ENCODE assay signal across 17 cellular contexts in the genomic region with DNA sequence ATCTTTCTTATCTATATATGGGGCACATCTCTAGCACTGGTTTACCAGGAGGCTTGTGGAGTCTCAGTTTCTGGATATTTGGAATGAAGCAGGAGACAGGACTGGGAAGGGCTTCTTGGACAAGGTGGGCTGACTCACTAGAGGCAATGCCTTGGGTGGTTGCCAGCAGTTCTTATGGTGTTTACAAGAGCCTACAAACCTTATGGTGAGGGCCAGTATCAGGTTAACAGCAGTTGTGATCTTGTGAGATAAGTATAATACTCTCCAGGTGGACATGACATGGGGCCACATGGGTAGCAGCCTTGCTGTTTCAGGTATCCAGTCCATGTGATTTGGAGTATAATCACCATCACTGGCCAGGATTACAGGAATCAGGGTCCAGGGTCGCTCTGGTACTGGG. TPM values are rescaled to one million over a fixed set of nuclear protein-coding genes. Genes with fewer than 3 reads are reported as not detected.
DNase-seq lines count a peak whose midpoint lies in the region; ATAC-seq, FAIRE-seq and TF ChIP-seq lines count a peak whose summit lies in the region.
"Had no signal": no experiment of that assay in that cellular context is flagged by ENCODE, and none has a peak within 500 bp of the region (broad histone marks: within the 10 kb centered on the region; RNA-seq: fewer than 3 reads in every experiment).

No MANE protein-coding gene starts in this region.

- H3K9me3 ChIP-seq in naive thymus-derived CD4-positive, alpha-beta T cell (ENCODE audit: control insufficient read depth in 2 of 3, low read length in 3 of 3): no peaks in the 10 kb centered on the region

- no peak overlapping the region for H3K27ac ChIP-seq in foreskin keratinocyte
- no peak overlapping the region for H3K27ac ChIP-seq in naive thymus-derived CD4-positive, alpha-beta T cell (ENCODE audit: low read depth, low read length)
- H3K27ac ChIP-seq: HL-60 had no signal

- intact Hi-C loops in naive thymus-derived CD4-positive, alpha-beta T cell (cut with micrococcal nuclease): no loop called here

- CTCF ChIA-PET in naive thymus-derived CD4-positive, alpha-beta T cell (lab: Charles Lee): no interaction called here

- H3K4me3 ChIP-seq in naive thymus-derived CD4-positive, alpha-beta T cell (ENCODE audit: low read length): no peak overlapping the region

- no peak for FAIRE-seq in GM12891 (lab: Jason Lieb, UNC)
- FAIRE-seq: H1 had no signal

- TF ChIP-seq CTCF in foreskin keratinocyte (conservative IDR thresholded peaks at IDR 0.05): no peak

- no peaks in the 10 kb centered on the region for H3K27me3 ChIP-seq in foreskin keratinocyte
- H3K27me3 ChIP-seq in naive thymus-derived CD4-positive, alpha-beta T cell (ENCODE audit: control insufficient read depth in 2 of 2, insufficient read depth in 2 of 2, low read length in 2 of 2): no peaks in the 10 kb centered on the region

- H3K36me3 Mint-ChIP-seq in activated naive CD4-positive, alpha-beta T cell treated with anti-CD3 and anti-CD28 coated beads, Interleukin-2, amount 50 U/mL, for 72 hours: no peaks in the 10 kb centered on the region
- H3K36me3 Mint-ChIP-seq in naive thymus-derived CD4-positive, alpha-beta T cell: peaks cover 0 to 9% (median 4%) of the 10 kb centered on the region in 5 donors

- H3K4me1 Mint-ChIP-seq in naive thymus-derived CD4-positive, alpha-beta T cell: peaks cover 8 to 19% (median 15%) of the 10 kb centered on the region in 7 donors

- H3K27me3 Mint-ChIP-seq in naive thymus-derived CD4-positive, alpha-beta T cell: no peaks in the 10 kb centered on the region
- H3K27me3 Mint-ChIP-seq: activated naive CD8-positive, alpha-beta T cell treated with anti-CD3 and anti-CD28 coated beads, Interleukin-2, amount 50 U/mL, for 24 hours had no signal

- no peaks in the 10 kb centered on the region for H3K36me3 ChIP-seq in naive thymus-derived CD4-positive, alpha-beta T cell (ENCODE audit: control insufficient read depth in 2 of 3, insufficient read depth in 3 of 3, low read length in 3 of 3)

- no peaks in the 10 kb centered on the region for H3K9me3 Mint-ChIP-seq in activated naive CD4-positive, alpha-beta T cell treated with anti-CD3 and anti-CD28 coated beads, Interleukin-2, amount 50 U/mL, for 72 hours
- no peaks in the 10 kb centered on the region for H3K9me3 Mint-ChIP-seq in naive thymus-derived CD4-positive, alpha-beta T cell
- H3K9me3 Mint-ChIP-seq: activated naive CD8-positive, alpha-beta T cell treated with anti-CD3 and anti-CD28 coated beads, Interleukin-2, amount 50 U/mL, for 24 hours had no signal

- H3K27ac Mint-ChIP-seq in activated naive CD4-positive, alpha-beta T cell treated with anti-CD3 and anti-CD28 coated beads, Interleukin-2, amount 50 U/mL, for 72 hours: no peak overlapping the region
- H3K27ac Mint-ChIP-seq in naive thymus-derived CD4-positive, alpha-beta T cell: no peak overlapping the region
- H3K27ac Mint-ChIP-seq: activated naive CD8-positive, alpha-beta T cell treated with anti-CD3 and anti-CD28 coated beads, Interleukin-2, amount 50 U/mL, for 24 hours had no signal

- no peaks in the 10 kb centered on the region for H3K4me1 ChIP-seq in foreskin keratinocyte
- no peaks in the 10 kb centered on the region for H3K4me1 ChIP-seq in naive thymus-derived CD4-positive, alpha-beta T cell (ENCODE audit: control insufficient read depth in 2 of 2, insufficient read depth in 2 of 2, low read length in 2 of 2)

- no peak for TF ChIP-seq POLR2A in GM12891 (IDR thresholded peaks at IDR 0.05; ENCODE audit: low read depth, low read length)

- no peak overlapping the region for H3K4me3 Mint-ChIP-seq in naive thymus-derived CD4-positive, alpha-beta T cell
- H3K4me3 Mint-ChIP-seq: activated naive CD8-positive, alpha-beta T cell treated with anti-CD3 and anti-CD28 coated beads, Interleukin-2, amount 50 U/mL, for 24 hours had no signal

- peak; percentile 84 for DNase-seq in DMS53 treated with DMSO at 0.1 percent for 48 hours (lab: John Stamatoyannopoulos, UW; ENCODE audit: unreplicated experiment)
- DNase-seq in NCI-H1092 (lab: John Stamatoyannopoulos, UW): peak; percentile 15
- peak; percentile 51 for DNase-seq in RPMI7951 (ENCODE audit: low read depth)
- peak in 1 of 2 donors; percentile 33 for DNase-seq in foreskin keratinocyte
- no peak for DNase-seq in GM12891 (ENCODE audit: insufficient read length, low spot score)
- DNase-seq in activated naive CD4-positive, alpha-beta T cell treated with anti-CD3 and anti-CD28 coated beads, Interleukin-2, amount 50 U/mL, for 72 hours (ENCODE audit: low spot score in 2 of 2): no peak
- DNase-seq in ureter (ENCODE audit: low spot score): no peak
- no peak for DNase-seq in naive thymus-derived CD4-positive, alpha-beta T cell
- DNase-seq: activated naive CD8-positive, alpha-beta T cell treated with anti-CD3 and anti-CD28 coated beads, Interleukin-2, amount 50 U/mL, for 24 hours; cortex of kidney; foreskin melanocyte; kidney glomerular epithelial cell; NCI-H748 treated with DMSO at 0.1 percent for 48 hours; stimulated activated naive CD4-positive, alpha-beta T cell treated with Interleukin-2 at 50 U/mL for 16 hours had no signal

- POLR2A ChIA-PET in naive thymus-derived CD4-positive, alpha-beta T cell (lab: Charles Lee): no interaction called here

- ATAC-seq in foreskin keratinocyte: peak; percentile 50
- ATAC-seq in activated naive CD4-positive, alpha-beta T cell treated with anti-CD3 and anti-CD28 coated beads, Interleukin-2, amount 50 U/mL, for 72 hours: no peak
- ATAC-seq in naive thymus-derived CD4-positive, alpha-beta T cell: no peak
- ATAC-seq: activated naive CD8-positive, alpha-beta T cell treated with anti-CD3 and anti-CD28 coated beads, Interleukin-2, amount 50 U/mL, for 24 hours had no signal

TF ChIP-seq in GM12891, 5 proteins besides CTCF, POLR2A, EP300 and RAD21:
- TF ChIP-seq POLR2AphosphoS5 (IDR thresholded peaks at IDR 0.05; ENCODE audit: low read depth, low read length) (no peak), TAF1 (IDR thresholded peaks at IDR 0.05; ENCODE audit: low read depth, low read length) (no peak), SPI1 (IDR thresholded peaks at IDR 0.05; ENCODE audit: low read depth, low read length) (no peak), POU2F2 (IDR thresholded peaks at IDR 0.05; ENCODE audit: low read depth, low read length) (no peak), PAX5 (IDR thresholded peaks at IDR 0.05; ENCODE audit: insufficient read depth, low read length, severe bottlenecking) (no peak)

RNA-seq across cellular contexts. Expression of a gene that starts 10.2 kb away (rescaled TPM):
- total RNA-seq in RPMI7951 (2014; rRNA removed; shearing (Covaris generic)): 2.4 TPM in 2 replicates
- 2.4 and 3.2 TPM in 2 replicates for total RNA-seq in foreskin keratinocyte
- 1.3 and 1.5 TPM in 2 replicates for polyA plus RNA-seq in foreskin keratinocyte
- 2.1 TPM for polyA plus RNA-seq in GM12891 (2012; ENCODE audit: low read depth, missing spikeins)
- total RNA-seq in activated naive CD4-positive, alpha-beta T cell treated with anti-CD3 and anti-CD28 coated beads, Interleukin-2, amount 50 U/mL, for 72 hours: 1 to 10 TPM; 2.7 to 5.4 TPM
- total RNA-seq in ureter: 6.6 TPM
- 10 to 100 TPM in 1 of 5 experiments, 1 to 10 TPM in 4; 5.6 to 10.2 (median 6.9) TPM for total RNA-seq in naive thymus-derived CD4-positive, alpha-beta T cell
- 1 to 10 TPM; 1.4 to 1.9 TPM for polyA plus RNA-seq in naive thymus-derived CD4-positive, alpha-beta T cell

RNA-seq across cellular contexts. Expression of a gene that starts 13.2 kb away (rescaled TPM):
- 0.48 and 0.78 TPM in 2 replicates for total RNA-seq in RPMI7951 (2014; rRNA removed; shearing (Covaris generic))
- 0.35 and 0.41 TPM in 2 replicates for total RNA-seq in foreskin keratinocyte
- 0.20 and 0.21 TPM in 2 replicates for polyA plus RNA-seq in foreskin keratinocyte
- 0.54 TPM for polyA plus RNA-seq in GM12891 (2012; ENCODE audit: low read depth, missing spikeins)
- under 1 TPM; 0.16 to 0.35 TPM for total RNA-seq in activated naive CD4-positive, alpha-beta T cell treated with anti-CD3 and anti-CD28 coated beads, Interleukin-2, amount 50 U/mL, for 72 hours
- 3.7 TPM for total RNA-seq in ureter
- total RNA-seq in naive thymus-derived CD4-positive, alpha-beta T cell: 1 to 10 TPM in 4 of 5 experiments, under 1 TPM in 1; 0.80 to 3.1 (median 1.5) TPM
- polyA plus RNA-seq in naive thymus-derived CD4-positive, alpha-beta T cell: under 1 TPM; 0.59 to 0.90 TPM

RNA-seq across cellular contexts. Expression of a gene that starts 41.7 kb away (rescaled TPM):
- not detected in 2 replicates for total RNA-seq in RPMI7951 (2014; rRNA removed; shearing (Covaris generic))
- total RNA-seq in foreskin keratinocyte (not detected in 2 replicates), ureter (not detected)
- not detected in 2 replicates for polyA plus RNA-seq in foreskin keratinocyte
- polyA plus RNA-seq in GM12891 (2012; ENCODE audit: low read depth, missing spikeins): not detected
- not detected for total RNA-seq in activated naive CD4-positive, alpha-beta T cell treated with anti-CD3 and anti-CD28 coated beads, Interleukin-2, amount 50 U/mL, for 72 hours
- total RNA-seq in naive thymus-derived CD4-positive, alpha-beta T cell: not detected
- not detected for polyA plus RNA-seq in naive thymus-derived CD4-positive, alpha-beta T cell
- total RNA-seq: H1, SK-MEL-5 had no signal
- polyA plus RNA-seq: H1 had no signal

Comparison
In these comparisons a context has a peak if more than half of its experiments do, and no peak if none do; other contexts are left out.
1. DNase-seq: peak in DMS53 treated with DMSO at 0.1 percent for 48 hours (single experiment), NCI-H1092 (single experiment) and RPMI7951 (single experiment); none in GM12891 (single experiment), activated naive CD4-positive, alpha-beta T cell treated with anti-CD3 and anti-CD28 coated beads, Interleukin-2, amount 50 U/mL, for 72 hours (0 of 2), ureter (single experiment) and naive thymus-derived CD4-positive, alpha-beta T cell (0 of 9).